Comparison of ENCODE assay signal across 8 cellular contexts in genomic region chr1:93908394-93909145, GRCh38. TPM values are rescaled to one million over a fixed set of nuclear protein-coding genes. Genes with fewer than 3 reads are reported as not detected.
DNase-seq lines count a peak whose midpoint lies in the region; ATAC-seq and TF ChIP-seq lines count a peak whose summit lies in the region.

No MANE protein-coding gene starts in this region.

- TF ChIP-seq POLR2A in testis (IDR thresholded peaks at IDR 0.05), result no peak

- peaks cover 46% of the 10 kb centered on the region for H3K4me1 Mint-ChIP-seq in activated T-cell treated with anti-CD3 and anti-CD28 coated beads, Interleukin-2, amount 50 U/mL, for 24 hours (ENCODE audit: low read depth)

- DNase-seq in NCI-H2227 (lab: John Stamatoyannopoulos, UW; ENCODE audit: unreplicated experiment) (peak; percentile 65), NCI-H2227 treated with DMSO at 0.1 percent for 48 hours (lab: John Stamatoyannopoulos, UW) (no peak), NCI-H510A treated with DMSO at 0.1 percent for 48 hours (lab: John Stamatoyannopoulos, UW) (peak; percentile 62), fibroblast of the aortic adventitia (ENCODE audit: low read depth) (peak; percentile 18), testis (peak; percentile 45)
- peak; percentile 77 for DNase-seq in activated T-cell treated with anti-CD3 and anti-CD28 coated beads, Interleukin-2, amount 50 U/mL, for 24 hours

- ATAC-seq in HG02798 (IDR thresholded peaks at IDR 0.05; ENCODE audit: poor library complexity, unreplicated experiment), result peak; percentile 47

- H3K27me3 Mint-ChIP-seq in activated T-cell treated with anti-CD3 and anti-CD28 coated beads, Interleukin-2, amount 50 U/mL, for 24 hours, result no peaks in the 10 kb centered on the region

- no peaks in the 10 kb centered on the region for H3K27me3 ChIP-seq in neutrophil
- H3K27me3 ChIP-seq in testis, result no peaks in the 10 kb centered on the region

- H3K36me3 Mint-ChIP-seq in activated T-cell treated with anti-CD3 and anti-CD28 coated beads, Interleukin-2, amount 50 U/mL, for 24 hours (ENCODE audit: low read depth), result peaks cover 10% of the 10 kb centered on the region

- peak overlapping the region; percentile 80 for H3K4me3 ChIP-seq in fibroblast of the aortic adventitia (ENCODE audit: low read depth, low read length)
- peak overlapping the region; percentile 81 to 84 for H3K4me3 ChIP-seq in neutrophil (ENCODE audit: low read depth in 1 of 2, low read length in 1 of 2)
- H3K4me3 ChIP-seq in testis, result peak overlapping the region; percentile 75 to 92

- H3K27ac ChIP-seq in neutrophil (peak overlapping the region; percentile 94), testis (peak overlapping the region; percentile 56 to 88)

- TF ChIP-seq CTCF in fibroblast of the aortic adventitia (IDR thresholded peaks at IDR 0.05; ENCODE audit: insufficient read depth, low read length) (no peak), neutrophil (IDR thresholded peaks at IDR 0.05) (no peak), testis (IDR thresholded peaks at IDR 0.05) (no peak)

- H3K36me3 ChIP-seq in neutrophil (no peaks in the 10 kb centered on the region), testis (ENCODE audit: low read depth, missing control alignments) (no peaks in the 10 kb centered on the region)

- no peaks in the 10 kb centered on the region for H3K9me3 ChIP-seq in neutrophil
- H3K9me3 ChIP-seq in testis, result no peaks in the 10 kb centered on the region

- H3K9me3 Mint-ChIP-seq in activated T-cell treated with anti-CD3 and anti-CD28 coated beads, Interleukin-2, amount 50 U/mL, for 24 hours, result peaks cover 3% of the 10 kb centered on the region

- peak overlapping the region; percentile 88 for H3K27ac Mint-ChIP-seq in activated T-cell treated with anti-CD3 and anti-CD28 coated beads, Interleukin-2, amount 50 U/mL, for 24 hours

- peak overlapping the region; percentile 83 for H3K4me3 Mint-ChIP-seq in activated T-cell treated with anti-CD3 and anti-CD28 coated beads, Interleukin-2, amount 50 U/mL, for 24 hours

- H3K4me1 ChIP-seq in neutrophil (ENCODE audit: control insufficient read depth in 1 of 2, insufficient read depth in 1 of 2, low read depth in 1 of 2, low read length in 1 of 2) (peaks cover 57 to 59% of the 10 kb centered on the region in 2 experiments), testis (peaks cover 9% of the 10 kb centered on the region)

- intact Hi-C loops in testis (cut with DNase I; ENCODE audit: low total_unique reads), result no loop called here

- 0 to 1% methylated on average over 14 to 24 of the region's 49 CpGs for whole genome bisulfite sequencing in testis, 2 donors

RNA-seq across cellular contexts. Expression of gene GCLM, which starts 0.7 kb away (rescaled TPM):
- total RNA-seq in fibroblast of the aortic adventitia (ENCODE audit: low replicate concordance) (13.2 and 35.2 TPM in 2 replicates), testis (1 to 10 TPM; 4.9 to 5.2 TPM)
- 11.8 TPM for polyA plus RNA-seq in testis (ENCODE audit: insufficient read depth, low read depth, low replicate concordance)

RNA-seq across cellular contexts. Expression of gene DNTTIP2, which starts 29.6 kb away (rescaled TPM):
- total RNA-seq in fibroblast of the aortic adventitia (ENCODE audit: low replicate concordance), result 39.0 and 40.2 TPM in 2 replicates
- 10 to 100 TPM; 30.8 to 35.4 TPM for total RNA-seq in testis
- 17.0 TPM for polyA plus RNA-seq in testis (ENCODE audit: insufficient read depth, low read depth, low replicate concordance)
